ENCODE assay signal across 7 cellular contexts in the genomic region with DNA sequence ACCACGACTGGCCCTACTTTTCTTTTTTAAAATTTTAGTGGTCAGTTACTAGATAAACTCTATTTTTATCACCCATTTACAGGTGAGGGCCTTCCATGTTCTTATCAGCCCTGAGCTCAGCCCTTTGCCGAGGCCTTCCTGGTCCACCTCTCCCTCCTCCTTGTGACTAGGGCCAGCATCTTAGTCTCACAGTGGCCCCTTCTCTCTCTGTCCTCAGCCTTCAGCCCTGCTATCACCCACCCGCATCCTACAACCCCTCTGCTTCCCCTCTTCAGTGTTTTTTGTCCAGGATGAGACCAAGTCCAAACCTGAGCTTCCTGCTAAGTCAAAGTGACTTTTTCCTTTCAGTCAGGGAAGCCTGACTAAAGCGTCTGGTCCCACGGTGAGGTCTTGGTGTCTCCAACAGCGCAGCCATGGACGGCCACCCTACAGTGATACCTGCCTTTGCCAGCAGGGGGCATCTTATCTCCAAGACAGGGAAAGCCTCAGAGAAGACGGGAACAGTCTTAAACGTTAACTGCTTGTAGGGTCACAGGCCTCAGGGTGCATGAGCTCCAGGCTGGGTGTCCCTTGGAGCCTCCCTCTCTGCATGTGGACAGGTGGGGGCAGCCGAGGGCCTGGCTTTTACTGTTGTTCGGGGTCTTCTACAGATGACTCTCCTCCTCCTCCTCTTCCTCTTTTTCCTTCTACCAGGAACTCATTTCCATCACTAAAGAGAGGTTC. TPM values are rescaled to one million over a fixed set of nuclear protein-coding genes. Genes with fewer than 3 reads are reported as not detected.
DNase-seq lines count a peak whose midpoint lies in the region; ATAC-seq and TF ChIP-seq lines count a peak whose summit lies in the region.

No MANE protein-coding gene starts in this region.

- TF ChIP-seq CTCF in GM12865 (IDR thresholded peaks at IDR 0.05; ENCODE audit: insufficient read depth, low read depth, low read length, missing control alignments), result peak; percentile 64
- TF ChIP-seq CTCF in left ventricle myocardium inferior (IDR thresholded peaks at IDR 0.05; ENCODE audit: borderline replicate concordance), result peak; percentile 67
- TF ChIP-seq CTCF in gastrocnemius medialis (IDR thresholded peaks at IDR 0.05 in 4 of 5, conservative IDR thresholded peaks at IDR 0.05 in 1 of 5), result peak; percentile 16 to 62 (median 47)

- no peaks in the 10 kb centered on the region for H3K9me3 ChIP-seq in left ventricle myocardium inferior (replicated peaks)
- H3K9me3 ChIP-seq in gastrocnemius medialis, result no peaks in the 10 kb centered on the region

- in situ Hi-C loops in gastrocnemius medialis (cut with MboI; ENCODE audit: low sequenced_read_pairs in 4 of 4), result no loop called here

- H3K36me3 ChIP-seq in left ventricle myocardium inferior (no peaks in the 10 kb centered on the region), gastrocnemius medialis (no peaks in the 10 kb centered on the region)

- ATAC-seq in HG03378 (IDR thresholded peaks at IDR 0.05; ENCODE audit: unreplicated experiment) (peak; percentile 78), gastrocnemius medialis (peak; percentile 50 to 61)

- no peak overlapping the region for H3K4me3 ChIP-seq in GM12865 (ENCODE audit: low read depth, low read length)
- H3K4me3 ChIP-seq in left ventricle myocardium inferior, result no peak overlapping the region
- no peak overlapping the region for H3K4me3 ChIP-seq in gastrocnemius medialis

- H3K27me3 ChIP-seq in left ventricle myocardium inferior (ENCODE audit: low read depth) (no peaks in the 10 kb centered on the region), gastrocnemius medialis (no peaks in the 10 kb centered on the region)

- H3K27ac ChIP-seq in left ventricle myocardium inferior (replicated peaks), result no peak overlapping the region
- no peak overlapping the region for H3K27ac ChIP-seq in gastrocnemius medialis

- no peak for TF ChIP-seq POLR2A in gastrocnemius medialis (IDR thresholded peaks at IDR 0.05)

- DNase-seq in GM12865 (ENCODE audit: low read depth), result peak; percentile 64
- peak; percentile 47 for DNase-seq in SK-N-DZ (ENCODE audit: low spot score)
- peak; percentile 71 for DNase-seq in activated naive CD4-positive, alpha-beta T cell treated with anti-CD3 and anti-CD28 coated beads, Interleukin-2, amount 50 U/mL, for 16 hours
- peak; percentile 35 for DNase-seq in left ventricle myocardium inferior
- peak in 1 of 2 donors; percentile 28 for DNase-seq in gastrocnemius medialis
- no peak for DNase-seq in cortex of kidney (lab: John Stamatoyannopoulos, UW)

- H3K4me1 ChIP-seq in left ventricle myocardium inferior (no peaks in the 10 kb centered on the region), gastrocnemius medialis (no peaks in the 10 kb centered on the region)

- intact Hi-C loops in left ventricle myocardium inferior (cut with micrococcal nuclease) (no loop called here), gastrocnemius medialis (cut with DNase I; ENCODE audit: low total_unique reads) (loop anchor here (5.0 kb wide), 3 partner anchors 461 to 586 kb away; a partner anchor contains a TSS)

RNA-seq across cellular contexts. Expression of a gene that starts 11.7 kb away (rescaled TPM):
- polyA plus RNA-seq in SK-N-DZ (2014; cell fraction: cytosol; rRNA removed), result not detected in 2 replicates
- polyA plus RNA-seq in SK-N-DZ (2014; cell fraction: nucleus; rRNA removed), result not detected in 2 replicates
- not detected for total RNA-seq in left ventricle myocardium inferior
- total RNA-seq in gastrocnemius medialis, result not detected

RNA-seq across cellular contexts. Expression of a gene that starts 22.2 kb away (rescaled TPM):
- 6.5 and 11.1 TPM in 2 replicates for polyA plus RNA-seq in SK-N-DZ (2014; cell fraction: cytosol; rRNA removed)
- 9.9 and 12.9 TPM in 2 replicates for polyA plus RNA-seq in SK-N-DZ (2014; cell fraction: nucleus; rRNA removed)
- total RNA-seq in left ventricle myocardium inferior (25.3 TPM), gastrocnemius medialis (10 to 100 TPM; 24.0 to 49.6 (median 34.2) TPM)

RNA-seq across cellular contexts. Expression of a gene that starts 27.3 kb away (rescaled TPM):
- polyA plus RNA-seq in SK-N-DZ (2014; cell fraction: cytosol; rRNA removed), result 0.24 TPM in 1 of 2 replicates, not detected in the other
- not detected in 2 replicates for polyA plus RNA-seq in SK-N-DZ (2014; cell fraction: nucleus; rRNA removed)
- total RNA-seq in left ventricle myocardium inferior (not detected), gastrocnemius medialis (not detected)

RNA-seq across cellular contexts. Expression of a gene that starts 30.1 kb away (rescaled TPM):
- not detected in 2 replicates for polyA plus RNA-seq in SK-N-DZ (2014; cell fraction: cytosol; rRNA removed)
- polyA plus RNA-seq in SK-N-DZ (2014; cell fraction: nucleus; rRNA removed), result not detected in 2 replicates
- total RNA-seq in left ventricle myocardium inferior (not detected), gastrocnemius medialis (not detected)

RNA-seq across cellular contexts. Expression of a gene that starts 39.6 kb away (rescaled TPM):
- not detected in 2 replicates for polyA plus RNA-seq in SK-N-DZ (2014; cell fraction: cytosol; rRNA removed)
- not detected in 2 replicates for polyA plus RNA-seq in SK-N-DZ (2014; cell fraction: nucleus; rRNA removed)
- total RNA-seq in left ventricle myocardium inferior (not detected), gastrocnemius medialis (not detected)
